ENCODE assay signal across 27 cellular contexts in genomic region chr7:156735861-156736260, GRCh38.
DNase-seq lines count a peak whose midpoint lies in the region; ATAC-seq and TF ChIP-seq lines count a peak whose summit lies in the region.
"Had no signal": no experiment of that assay in that cellular context is flagged by ENCODE, and none has a peak within 500 bp of the region (broad histone marks: within the 10 kb centered on the region; RNA-seq: fewer than 3 reads in every experiment).

No MANE protein-coding gene starts in this region.

- no peaks in the 10 kb centered on the region for H3K79me2 ChIP-seq in mammary epithelial cell (ENCODE audit: insufficient read depth, low read length)

- no peak for ATAC-seq in HG02852 (IDR thresholded peaks at IDR 0.05; ENCODE audit: unreplicated experiment)
- ATAC-seq: gastrocnemius medialis; Right ventricle myocardium inferior; stimulated activated naive CD8-positive, alpha-beta T cell treated with anti-CD3 and anti-CD28 coated beads, Interleukin-15, Interleukin-2, amounts not matched to agents 100 U/mL and 50 U/mL, for 24 hours had no signal

- no peaks in the 10 kb centered on the region for H3K36me3 ChIP-seq in mammary epithelial cell (ENCODE audit: insufficient read depth, low read length)
- H3K36me3 ChIP-seq: adrenal gland, thyroid gland had no signal

- H3K9ac ChIP-seq in mammary epithelial cell (ENCODE audit: insufficient read depth, low read length): no peak overlapping the region

- peak; percentile 22 for DNase-seq in MCF 10A (ENCODE audit: unreplicated experiment)
- no peak for DNase-seq in mammary epithelial cell
- DNase-seq in cerebellar cortex (ENCODE audit: low spot score): peak; percentile 89
- no peak for DNase-seq in glutamatergic neuron
- no peak for DNase-seq in GM20000 (ENCODE audit: low spot score)
- DNase-seq in activated T-cell treated with anti-CD3 and anti-CD28 coated beads, Interleukin-2, amount 50 U/mL, for 24 hours: no peak
- no peak for DNase-seq in KBM-7
- DNase-seq: activated CD4-positive, CD25-positive, alpha-beta regulatory T cell treated with anti-CD3 and anti-CD28 coated beads, Interleukin-2, amount 50 U/mL, for 72 hours; activated naive CD4-positive, alpha-beta T cell; activated T-cell treated with anti-CD3 and anti-CD28 coated beads, Interleukin-2, amount 50 U/mL, for 1 hour; adrenal gland; cortex of kidney; gastrocnemius medialis; naive B cell; NCI-H1417; NCI-H2107; NCI-H526; nucleus accumbens; retina; spleen; stimulated activated CD4-positive, alpha-beta T cell treated with anti-CD3 and anti-CD28 coated beads, Interleukin-4, amount 100 ng/mL, for 1 hour; stimulated activated naive CD8-positive, alpha-beta T cell treated with anti-CD3 and anti-CD28 coated beads, Interleukin-15, Interleukin-2, amounts not matched to agents 100 U/mL and 50 U/mL, for 24 hours; thyroid gland had no signal

- no peaks in the 10 kb centered on the region for H3K27me3 ChIP-seq in mammary epithelial cell (ENCODE audit: insufficient read depth, low read length)
- H3K27me3 ChIP-seq: adrenal gland, gastrocnemius medialis, spleen, thyroid gland had no signal

- peaks cover 36% of the 10 kb centered on the region for H3K36me3 Mint-ChIP-seq in MCF 10A (ENCODE audit: insufficient read depth, unreplicated experiment)
- peaks cover 26% of the 10 kb centered on the region for H3K36me3 Mint-ChIP-seq in glutamatergic neuron (ENCODE audit: unreplicated experiment)
- peaks cover 83% of the 10 kb centered on the region for H3K36me3 Mint-ChIP-seq in activated T-cell treated with anti-CD3 and anti-CD28 coated beads, Interleukin-2, amount 50 U/mL, for 24 hours (ENCODE audit: low read depth)

- dilution Hi-C loops in mammary epithelial cell (cut with HindIII; ENCODE audit: low sequenced_read_pairs): no loop called here

- CTCF ChIA-PET in MCF 10A (lab: Yijun Ruan, JAX): interaction anchor here (1.1 kb wide), 2 partner anchors 8 to 9 kb away, joined by 3 to 5 read pairs; no protein-coding TSS in a partner anchor
- CTCF ChIA-PET in mammary epithelial cell (lab: Charles Lee; ENCODE audit: low non-redundant PET): no interaction called here

- H3K4me1 ChIP-seq in mammary epithelial cell (ENCODE audit: insufficient read depth, low read length): no peaks in the 10 kb centered on the region
- H3K4me1 ChIP-seq: adrenal gland, gastrocnemius medialis, spleen, thyroid gland had no signal

- H3K27ac ChIP-seq in mammary epithelial cell (ENCODE audit: insufficient read depth, low read depth, low read length): no peak overlapping the region
- H3K27ac ChIP-seq: adrenal gland, epithelial cell of prostate, gastrocnemius medialis, spleen, thyroid gland had no signal

- H3K4me1 Mint-ChIP-seq in MCF 10A (ENCODE audit: insufficient read depth, unreplicated experiment) (no peaks in the 10 kb centered on the region), glutamatergic neuron (ENCODE audit: low read depth, unreplicated experiment) (peaks cover 24% of the 10 kb centered on the region)
- H3K4me1 Mint-ChIP-seq in activated T-cell treated with anti-CD3 and anti-CD28 coated beads, Interleukin-2, amount 50 U/mL, for 24 hours (ENCODE audit: low read depth): no peaks in the 10 kb centered on the region
- H3K4me1 Mint-ChIP-seq: memory B cell, naive B cell had no signal

- no peaks in the 10 kb centered on the region for H4K20me1 ChIP-seq in mammary epithelial cell (ENCODE audit: insufficient read depth, low read length)

- TF ChIP-seq CTCF in MCF 10A (IDR thresholded peaks at IDR 0.05; ENCODE audit: unreplicated experiment): no peak
- TF ChIP-seq CTCF in mammary epithelial cell (conservative IDR thresholded peaks at IDR 0.05 in 1 of 2, IDR thresholded peaks at IDR 0.05 in 1 of 2; ENCODE audit: extremely low read depth in 1 of 2, insufficient read depth in 1 of 2, low read depth in 1 of 2, low read length in 2 of 2): no peak
- TF ChIP-seq CTCF in glutamatergic neuron (IDR thresholded peaks at IDR 0.05; ENCODE audit: partially characterized antibody, unreplicated experiment): no peak
- no peak for TF ChIP-seq CTCF in GM20000 (IDR thresholded peaks at IDR 0.05; ENCODE audit: extremely low read depth, missing control alignments)

- no peaks in the 10 kb centered on the region for H3K27me3 Mint-ChIP-seq in MCF 10A (ENCODE audit: insufficient read depth, unreplicated experiment)
- H3K27me3 Mint-ChIP-seq in glutamatergic neuron (ENCODE audit: unreplicated experiment): no peaks in the 10 kb centered on the region
- no peaks in the 10 kb centered on the region for H3K27me3 Mint-ChIP-seq in activated T-cell treated with anti-CD3 and anti-CD28 coated beads, Interleukin-2, amount 50 U/mL, for 24 hours
- H3K27me3 Mint-ChIP-seq: memory B cell, naive B cell had no signal

- peaks cover 21% of the 10 kb centered on the region for H3K9me3 Mint-ChIP-seq in MCF 10A (ENCODE audit: unreplicated experiment)
- peaks cover 4% of the 10 kb centered on the region for H3K9me3 Mint-ChIP-seq in glutamatergic neuron (ENCODE audit: unreplicated experiment)
- peaks cover 30% of the 10 kb centered on the region for H3K9me3 Mint-ChIP-seq in activated T-cell treated with anti-CD3 and anti-CD28 coated beads, Interleukin-2, amount 50 U/mL, for 24 hours

- H3K4me2 ChIP-seq in mammary epithelial cell (ENCODE audit: insufficient read depth, low read depth, low read length): no peak overlapping the region

- H3K4me3 ChIP-seq in mammary epithelial cell (replicated peaks in 1 of 3; ENCODE audit: insufficient read depth in 1 of 3, low read depth in 2 of 3, low read length in 3 of 3): no peak overlapping the region
- H3K4me3 ChIP-seq: adrenal gland, gastrocnemius medialis, spleen, thyroid gland had no signal

- H3K9me3 ChIP-seq in mammary epithelial cell (replicated peaks; ENCODE audit: insufficient read depth, low read length): no peaks in the 10 kb centered on the region
- H3K9me3 ChIP-seq: gastrocnemius medialis, thyroid gland had no signal

- WGBS in mammary epithelial cell (ENCODE audit: low coverage, missing lambda C conversion rate): 93% methylated on average over 7 of the region's 7 CpGs

- POLR2A ChIA-PET in MCF 10A (lab: Yijun Ruan, JAX): no interaction called here

- H3K27ac Mint-ChIP-seq in MCF 10A (ENCODE audit: low read depth, unreplicated experiment): no peak overlapping the region
- H3K27ac Mint-ChIP-seq in glutamatergic neuron (ENCODE audit: unreplicated experiment): peak overlapping the region; percentile 77
- H3K27ac Mint-ChIP-seq in activated T-cell treated with anti-CD3 and anti-CD28 coated beads, Interleukin-2, amount 50 U/mL, for 24 hours: no peak overlapping the region
- H3K27ac Mint-ChIP-seq: memory B cell had no signal

- intact Hi-C loops in MCF 10A (cut with micrococcal nuclease) (no loop called here), mammary epithelial cell (cut with micrococcal nuclease) (no loop called here)

- H2AFZ ChIP-seq in mammary epithelial cell (ENCODE audit: low read depth, low read length): no peak overlapping the region

- BruUV-seq in MCF 10A (replicated peaks; lab: Mats Ljungman, UMichigan): no TSS peak
- BruUV-seq in mammary epithelial cell (replicated peaks; lab: Mats Ljungman, UMichigan): no TSS peak

- no peak overlapping the region for H3K4me3 Mint-ChIP-seq in MCF 10A (ENCODE audit: unreplicated experiment)
- peak overlapping the region; percentile 0 for H3K4me3 Mint-ChIP-seq in glutamatergic neuron (ENCODE audit: unreplicated experiment)
- no peak overlapping the region for H3K4me3 Mint-ChIP-seq in activated T-cell treated with anti-CD3 and anti-CD28 coated beads, Interleukin-2, amount 50 U/mL, for 24 hours
- H3K4me3 Mint-ChIP-seq: memory B cell, naive B cell had no signal

- in situ Hi-C loops in mammary epithelial cell (cut with MboI; ENCODE audit: low sequenced_read_pairs in 2 of 2) (no loop called here), KBM-7 (cut with MboI; ENCODE audit: low pct_unique_long_range_greater_than_20kb, low sequenced_read_pairs) (no loop called here)

Comparison
In these comparisons a context has a peak if more than half of its experiments do, and no peak if none do; other contexts are left out.
1. DNase-seq: peak in MCF 10A (single experiment) and cerebellar cortex (single experiment); none in mammary epithelial cell (single experiment), glutamatergic neuron (single experiment), GM20000 (single experiment), activated T-cell treated with anti-CD3 and anti-CD28 coated beads, Interleukin-2, amount 50 U/mL, for 24 hours (single experiment) and KBM-7 (single experiment).